ENCODE assay signal across 9 cellular contexts in genomic region chr9:25678846-25679360, GRCh38. TPM values are rescaled to one million over a fixed set of nuclear protein-coding genes. Genes with fewer than 3 reads are reported as not detected.
A peak's percentile ranks its signal among the peaks of the same experiment; 100 is the strongest.
DNase-seq lines count a peak whose midpoint lies in the region; ATAC-seq and TF ChIP-seq lines count a peak whose summit lies in the region.
"Had no signal": no experiment of that assay in that cellular context is flagged by ENCODE, and none has a peak within 500 bp of the region (broad histone marks: within the 10 kb centered on the region; RNA-seq: fewer than 3 reads in every experiment).

No MANE protein-coding gene starts in this region.

- H3K9me3 Mint-ChIP-seq in Calu3 (ENCODE audit: low read depth, unreplicated experiment) = peaks cover 3% of the 10 kb centered on the region
- H3K9me3 Mint-ChIP-seq in WTC11 = peaks cover 20% of the 10 kb centered on the region

- peak overlapping the region; percentile 68 for H3K4me3 ChIP-seq in skeletal muscle cell (ENCODE audit: low read depth, low read length)

- no peak for ATAC-seq in WTC11
- no peak for ATAC-seq in HG03571 (IDR thresholded peaks at IDR 0.05; ENCODE audit: unreplicated experiment)

- CTCF ChIA-PET in Calu3 (lab: Charles Lee) = no interaction called here
- CTCF ChIA-PET in WTC11 (lab: Charles Lee) = interaction anchor here (0.6 to 2.1 kb wide), 2 partner anchors 37 to 138 kb away, joined by 4 to 9 read pairs; no protein-coding TSS in a partner anchor

- DNase-seq in Calu3 = no peak
- DNase-seq in WTC11 (ENCODE audit: low spot score) = no peak
- DNase-seq in foreskin melanocyte = peak; percentile 24
- peak; percentile 8 for DNase-seq in skeletal muscle cell (ENCODE audit: low read depth)
- no peak for DNase-seq in GM19238 (ENCODE audit: insufficient read length, low spot score)
- DNase-seq in NCI-H1930 (lab: John Stamatoyannopoulos, UW) = no peak
- no peak for DNase-seq in activated naive CD4-positive, alpha-beta T cell treated with Interleukin-2 at 50 U/mL for 16 hours

- no peak for TF ChIP-seq CTCF in Calu3 (IDR thresholded peaks at IDR 0.05; ENCODE audit: unreplicated experiment)
- TF ChIP-seq CTCF in WTC11 (IDR thresholded peaks at IDR 0.05) = no peak

- no peak overlapping the region for H3K27ac Mint-ChIP-seq in Calu3 (ENCODE audit: unreplicated experiment)
- no peak overlapping the region for H3K27ac Mint-ChIP-seq in WTC11
- H3K27ac Mint-ChIP-seq: activated CD8-positive, alpha-beta T cell treated with anti-CD3 and anti-CD28 coated beads for 36 hours had no signal

- TSS peak; percentile 72 for BruUV-seq in Calu3 (replicated peaks; lab: Mats Ljungman, UMichigan)

- H3K4me1 Mint-ChIP-seq in Calu3 (ENCODE audit: low read depth, unreplicated experiment) (no peaks in the 10 kb centered on the region), WTC11 (peaks cover 11% of the 10 kb centered on the region)

- intact Hi-C loops in Calu3 (cut with micrococcal nuclease; ENCODE audit: unreplicated experiment) = loop anchor here (5.0 kb wide), 1 partner anchor 72 kb away; no protein-coding TSS in a partner anchor

- peaks cover 7% of the 10 kb centered on the region for H3K36me3 Mint-ChIP-seq in Calu3 (ENCODE audit: insufficient read depth, unreplicated experiment)
- peaks cover 10% of the 10 kb centered on the region for H3K36me3 Mint-ChIP-seq in WTC11

- POLR2A ChIA-PET in WTC11 (lab: Charles Lee) = no interaction called here

- H3K4me3 Mint-ChIP-seq in Calu3 (ENCODE audit: low read depth, unreplicated experiment) (peak overlapping the region; percentile 61), WTC11 (peak overlapping the region; percentile 65)
- H3K4me3 Mint-ChIP-seq: activated CD8-positive, alpha-beta T cell treated with anti-CD3 and anti-CD28 coated beads for 36 hours had no signal

- H3K27me3 Mint-ChIP-seq in Calu3 (ENCODE audit: unreplicated experiment) (no peaks in the 10 kb centered on the region), WTC11 (ENCODE audit: low read depth) (peaks cover 9% of the 10 kb centered on the region)

TF ChIP-seq in WTC11, 78 proteins besides CTCF, POLR2A, EP300 and RAD21:
- TF ChIP-seq CDX4 (CRISPR knock-in tag; IDR thresholded peaks at IDR 0.05; ENCODE audit: borderline replicate concordance) = no peak
- no peak for TF ChIP-seq CREB1 (CRISPR knock-in tag; IDR thresholded peaks at IDR 0.05)
- TF ChIP-seq ERG (CRISPR knock-in tag; IDR thresholded peaks at IDR 0.05) = no peak
- TF ChIP-seq ZNF281 (CRISPR knock-in tag; IDR thresholded peaks at IDR 0.05) = no peak
- TF ChIP-seq FOXP1 (CRISPR knock-in tag; IDR thresholded peaks at IDR 0.05; ENCODE audit: borderline replicate concordance) = no peak
- no peak for TF ChIP-seq ZSCAN18 (CRISPR knock-in tag; IDR thresholded peaks at IDR 0.05)
- TF ChIP-seq KAT7 (CRISPR knock-in tag; IDR thresholded peaks at IDR 0.05; ENCODE audit: borderline replicate concordance) = no peak
- TF ChIP-seq TEAD4 (CRISPR knock-in tag; IDR thresholded peaks at IDR 0.05) = no peak

RNA-seq across cellular contexts. Expression of gene TUSC1, which starts 0.7 kb away (rescaled TPM):
- total RNA-seq in Calu3 (2022) = 5.1 and 6.8 TPM in 2 replicates
- total RNA-seq in WTC11 (2021) = 6.0 to 6.4 TPM (median 6.0 TPM) in 3 replicates

Comparison
In these comparisons a context has a peak if more than half of its experiments do, and no peak if none do; other contexts are left out.
1. DNase-seq: peak in foreskin melanocyte (single experiment) and skeletal muscle cell (single experiment); none in Calu3 (single experiment), WTC11 (single experiment), GM19238 (single experiment), NCI-H1930 (0 of 2) and activated naive CD4-positive, alpha-beta T cell treated with Interleukin-2 at 50 U/mL for 16 hours (single experiment).